Comparison of ENCODE assay signal across 7 cellular contexts in the genomic region with DNA sequence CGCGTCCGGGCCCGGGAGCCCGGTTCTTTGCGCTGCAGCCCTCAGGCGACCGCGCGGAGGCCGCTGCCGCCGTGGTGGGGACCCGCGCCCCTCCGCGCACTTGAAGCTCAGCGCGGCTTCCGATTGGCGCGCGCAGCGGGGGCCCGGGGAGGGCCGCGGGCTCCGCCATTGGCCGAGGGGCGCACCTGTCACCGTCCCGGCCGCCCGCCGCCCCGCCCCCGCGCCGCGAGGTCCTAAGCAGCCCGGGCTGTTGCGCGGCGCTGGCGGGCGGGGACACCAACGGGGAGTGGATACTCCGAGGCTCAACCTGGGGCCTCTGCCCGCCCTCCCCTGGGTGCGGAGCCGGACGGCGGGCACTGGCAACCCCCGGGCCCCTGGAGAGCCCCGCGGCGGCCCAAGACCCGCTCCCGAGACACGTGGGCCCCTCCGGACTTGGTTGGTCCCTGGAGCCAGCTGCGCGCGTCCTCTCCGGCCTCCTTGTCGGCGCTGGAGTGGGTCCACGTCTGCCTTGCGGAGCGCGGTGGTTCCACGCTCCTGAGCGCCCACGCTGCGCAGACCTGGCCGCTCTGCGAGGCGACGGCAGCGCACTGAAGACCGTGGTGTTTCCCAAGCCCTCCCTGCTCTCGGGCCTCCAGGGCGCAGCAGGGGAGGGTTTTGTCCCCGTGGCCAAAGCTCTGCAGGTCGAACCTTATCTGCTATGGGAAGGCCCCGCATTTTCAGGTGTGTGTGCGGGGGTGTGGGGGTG. TPM values are rescaled to one million over a fixed set of nuclear protein-coding genes. Genes with fewer than 3 reads are reported as not detected.
DNase-seq lines count a peak whose midpoint lies in the region; ATAC-seq and TF ChIP-seq lines count a peak whose summit lies in the region.

MNX1 (minus strand) TSS at position 76 of the 745 bp plus-strand sequence. CDS start 313 bp downstream, outside the sequence.

- no CpG with 5 or more reads among the region's 87 CpGs for WGBS in mesendoderm (ENCODE audit: extremely low coverage, insufficient coverage, low lambda C conversion rate)
- WGBS in tibial nerve, 2 donors: 0 to 3% methylated on average over 7 to 10 of the region's 87 CpGs

- H3K79me1 ChIP-seq in mesendoderm (ENCODE audit: low read length): no peaks in the 10 kb centered on the region

- no peak within 1 kb of the TSS for H3K4ac ChIP-seq in mesendoderm (ENCODE audit: low read depth, low read length)

- peak; percentile 58 for ATAC-seq in GM18517 (IDR thresholded peaks at IDR 0.05; ENCODE audit: unreplicated experiment)
- ATAC-seq in HG02571 (IDR thresholded peaks at IDR 0.05; ENCODE audit: unreplicated experiment): peak; percentile 73

- no peak within 1 kb of the TSS for H2AK5ac ChIP-seq in mesendoderm (ENCODE audit: low read length)

- H2BK15ac ChIP-seq in mesendoderm (replicated peaks; ENCODE audit: low read depth): no peak within 1 kb of the TSS

- no peak within 1 kb of the TSS for H4K8ac ChIP-seq in mesendoderm (ENCODE audit: low read depth, low read length)

- peak within 1 kb of the TSS; percentile 91 for H3K56ac ChIP-seq in mesendoderm (ENCODE audit: low read length)

- TF ChIP-seq CTCF in NB4 (IDR thresholded peaks at IDR 0.05; ENCODE audit: low read depth, low read length) (no peak), colonic mucosa (IDR thresholded peaks at IDR 0.05) (no peak), tibial nerve (IDR thresholded peaks at IDR 0.05) (no peak)

- H3K4me2 ChIP-seq in mesendoderm (ENCODE audit: low read length): peak within 1 kb of the TSS; percentile 99

- H2BK120ac ChIP-seq in mesendoderm (ENCODE audit: low read depth, low read length): no peak within 1 kb of the TSS

- DNase-seq in NB4 (ENCODE audit: low read depth) (no peak), SW480 (ENCODE audit: low spot score) (peak; percentile 88), colonic mucosa (peak; percentile 88), mesendoderm (peak; percentile 89), tibial nerve (ENCODE audit: low spot score in 2 of 2) (no peak)

- no peak within 1 kb of the TSS for H2BK5ac ChIP-seq in mesendoderm (ENCODE audit: low read length)

- H3K79me2 ChIP-seq in mesendoderm (ENCODE audit: control insufficient read depth, insufficient read depth, low read length): no peaks in the 10 kb centered on the region

- no peak for TF ChIP-seq EP300 in tibial nerve (IDR thresholded peaks at IDR 0.05)

- peak within 1 kb of the TSS; percentile 40 for H3K18ac ChIP-seq in mesendoderm (ENCODE audit: low read length)

- intact Hi-C loops in colonic mucosa (cut with DNase I): no loop called here

- H3K4me3 ChIP-seq in NB4 (ENCODE audit: low read depth, low read length) (no peak within 1 kb of the TSS), colonic mucosa (peak within 1 kb of the TSS; percentile 73), mesendoderm (ENCODE audit: low read length) (peak within 1 kb of the TSS; percentile 37), tibial nerve (peak within 1 kb of the TSS in 3 of 4 donors; percentile 6 to 42 (median 40))

- H3K9me3 ChIP-seq in colonic mucosa (no peaks in the 10 kb centered on the region), tibial nerve (no peaks in the 10 kb centered on the region)

- H3K27me3 ChIP-seq in colonic mucosa: peaks cover 27% of the 10 kb centered on the region
- H3K27me3 ChIP-seq in mesendoderm (ENCODE audit: insufficient read depth, low read length, poor library complexity): peaks cover 70% of the 10 kb centered on the region
- H3K27me3 ChIP-seq in tibial nerve: peaks cover 0 to 93% of the 10 kb centered on the region in 2 donors

- H3K4me1 ChIP-seq in colonic mucosa: peaks cover 17% of the 10 kb centered on the region
- peaks cover 9% of the 10 kb centered on the region for H3K4me1 ChIP-seq in mesendoderm (ENCODE audit: control insufficient read depth, low read depth, low read length)
- peaks cover 0 to 33% (median 4%) of the 10 kb centered on the region in 4 donors for H3K4me1 ChIP-seq in tibial nerve

- peak within 1 kb of the TSS; percentile 52 for H3K23ac ChIP-seq in mesendoderm (ENCODE audit: low read length)

- H3K36me3 ChIP-seq in colonic mucosa: no peaks in the 10 kb centered on the region
- no peaks in the 10 kb centered on the region for H3K36me3 ChIP-seq in mesendoderm (ENCODE audit: control insufficient read depth, insufficient read depth, low read length)
- H3K36me3 ChIP-seq in tibial nerve: no peaks in the 10 kb centered on the region

- H3K9ac ChIP-seq in colonic mucosa (ENCODE audit: low read depth in 2 of 2, low read length in 2 of 2): peak within 1 kb of the TSS; percentile 81 to 95
- peak within 1 kb of the TSS; percentile 75 for H3K9ac ChIP-seq in mesendoderm (ENCODE audit: low read length)

- no peak within 1 kb of the TSS for H4K5ac ChIP-seq in mesendoderm (ENCODE audit: low read length)

- H3K27ac ChIP-seq in colonic mucosa: peak within 1 kb of the TSS; percentile 82
- no peak within 1 kb of the TSS for H3K27ac ChIP-seq in mesendoderm (ENCODE audit: low read depth, low read length)
- H3K27ac ChIP-seq in tibial nerve: peak within 1 kb of the TSS in 1 of 4 donors; percentile 59

- TF ChIP-seq POLR2A in NB4 (IDR thresholded peaks at IDR 0.05; ENCODE audit: extremely low read depth, insufficient read length) (peak; percentile 30), tibial nerve (IDR thresholded peaks at IDR 0.05) (no peak)

RNA-seq across cellular contexts. Expression of gene MNX1, which starts in this region (rescaled TPM):
- total RNA-seq in colonic mucosa (10 to 100 TPM; 14.5 to 27.4 TPM), tibial nerve (not detected)
- 0.20 TPM for polyA plus RNA-seq in mesendoderm (2013, experiment 1 of 2)
- 0.24 TPM for polyA plus RNA-seq in mesendoderm (2013, experiment 2 of 2)

Comparison
In these comparisons a context has a peak if more than half of its experiments do, and no peak if none do; other contexts are left out.
1. RNA of gene MNX1 (total RNA-seq): 14.5 to 27.4 TPM in colonic mucosa; not detected in tibial nerve; every median in the first group is over 10 times any median in the second.
2. DNase-seq: peak in SW480 (single experiment), colonic mucosa (single experiment) and mesendoderm (single experiment); none in NB4 (single experiment) and tibial nerve (0 of 2).